In the genomic region with DNA sequence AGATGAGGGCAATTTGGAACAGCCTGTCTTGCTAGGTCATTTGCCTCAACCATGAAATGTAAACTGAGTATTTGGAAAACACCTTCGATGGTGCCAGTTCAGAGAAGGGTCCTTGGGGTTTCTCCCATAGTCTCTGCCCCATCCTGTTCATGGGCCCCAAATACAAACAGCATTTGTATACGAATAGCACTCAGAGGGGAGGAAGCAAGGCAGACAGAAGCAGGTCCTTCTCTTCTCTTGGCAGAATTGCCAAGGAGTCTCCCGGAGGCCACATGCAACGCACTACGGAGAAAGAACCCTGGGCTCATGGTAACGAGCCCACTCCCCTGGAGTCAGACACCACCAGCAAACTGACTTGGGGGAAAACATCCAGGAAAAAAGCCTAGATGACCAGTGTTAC, we compare ENCODE assay signal across 17 cellular contexts.
DNase-seq lines count a peak whose midpoint lies in the region; FAIRE-seq and TF ChIP-seq lines count a peak whose summit lies in the region.
"Had no signal": no experiment of that assay in that cellular context is flagged by ENCODE, and none has a peak within 500 bp of the region (broad histone marks: within the 10 kb centered on the region; RNA-seq: fewer than 3 reads in every experiment).

No MANE protein-coding gene starts in this region.

- H3K4me3 Mint-ChIP-seq in glutamatergic neuron (ENCODE audit: unreplicated experiment) = no peak overlapping the region
- H3K4me3 Mint-ChIP-seq: CD4-positive, alpha-beta T cell; H9 had no signal

- no peak for TF ChIP-seq CTCF in glutamatergic neuron (IDR thresholded peaks at IDR 0.05; ENCODE audit: partially characterized antibody, unreplicated experiment)

- H3K27me3 Mint-ChIP-seq in glutamatergic neuron (ENCODE audit: unreplicated experiment) = peaks cover 5% of the 10 kb centered on the region

- peaks cover 2% of the 10 kb centered on the region for H3K9me3 Mint-ChIP-seq in glutamatergic neuron (ENCODE audit: unreplicated experiment)
- H3K9me3 Mint-ChIP-seq: CD4-positive, alpha-beta T cell had no signal

- H3K27ac Mint-ChIP-seq in glutamatergic neuron (ENCODE audit: unreplicated experiment) = peak overlapping the region; percentile 30
- H3K27ac Mint-ChIP-seq: CD4-positive, alpha-beta T cell had no signal

- peaks cover 20% of the 10 kb centered on the region for H3K4me1 Mint-ChIP-seq in glutamatergic neuron (ENCODE audit: low read depth, unreplicated experiment)

- no peaks in the 10 kb centered on the region for H3K36me3 Mint-ChIP-seq in glutamatergic neuron (ENCODE audit: unreplicated experiment)

- FAIRE-seq in HTR-8/SVneo (lab: Jason Lieb, UNC) = no peak
- FAIRE-seq: A204.1, H1 had no signal

- DNase-seq in astrocyte of the hippocampus (ENCODE audit: low read depth, low spot score) (peak; percentile 22), glutamatergic neuron (no peak), renal cortical epithelial cell (ENCODE audit: low read depth) (peak; percentile 29), HTR-8/SVneo (ENCODE audit: insufficient read length, low spot score) (no peak), COLO829 (ENCODE audit: low spot score) (no peak), mesenteric fat pad (ENCODE audit: low spot score) (no peak), nucleus accumbens (lab: John Stamatoyannopoulos, UW) (no peak)
- DNase-seq: ACHN; BE2C; C1 segment of cervical spinal cord; Calu3; CD4-positive, alpha-beta T cell; DMS79 treated with DMSO at 0.1 percent for 48 hours; GF-D8; H9 had no signal

Comparison
In these comparisons a context has a peak if more than half of its experiments do, and no peak if none do; other contexts are left out.
1. DNase-seq: peak in astrocyte of the hippocampus (single experiment) and renal cortical epithelial cell (single experiment); none in glutamatergic neuron (single experiment), HTR-8/SVneo (single experiment), COLO829 (single experiment), mesenteric fat pad (single experiment) and nucleus accumbens (0 of 56).